Comparison of ENCODE assay signal across 8 cellular contexts in the genomic region with DNA sequence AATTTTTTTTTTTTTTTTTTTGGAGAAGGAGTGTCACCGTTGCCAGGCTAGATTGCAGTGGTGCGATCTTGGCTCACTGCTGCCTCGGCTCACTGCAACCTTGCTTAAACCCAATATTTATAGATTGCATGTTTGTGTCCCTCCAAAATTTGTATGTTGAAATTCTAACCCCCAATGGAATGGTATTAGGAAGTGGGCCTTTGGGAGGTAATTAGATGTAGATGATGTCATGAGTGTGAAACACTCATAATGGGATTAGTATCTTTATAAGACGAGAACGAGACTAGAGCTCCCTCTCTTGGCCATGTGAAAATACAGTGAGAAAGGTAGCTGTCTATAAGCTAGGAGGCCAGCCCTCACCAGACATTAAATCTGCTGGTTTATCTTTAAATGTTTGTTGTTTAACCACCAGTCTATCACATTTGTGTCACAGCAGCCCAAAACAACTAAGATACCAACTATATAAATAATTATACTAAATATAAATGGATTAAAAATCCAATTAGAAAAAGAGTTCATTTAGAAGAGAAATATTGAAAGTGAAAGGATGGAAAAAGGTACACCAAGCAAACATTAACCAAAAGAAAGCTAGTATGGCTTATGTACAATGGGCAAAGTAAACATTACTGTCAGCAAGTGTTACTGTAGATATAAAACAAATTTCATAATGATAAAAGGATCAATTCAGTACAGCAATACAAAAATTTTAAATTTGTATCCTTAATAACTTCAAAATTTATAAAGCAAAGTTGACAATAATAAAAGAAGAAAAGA. TPM values are rescaled to one million over a fixed set of nuclear protein-coding genes. Genes with fewer than 3 reads are reported as not detected.
DNase-seq lines count a peak whose midpoint lies in the region; ATAC-seq and TF ChIP-seq lines count a peak whose summit lies in the region.

No MANE protein-coding gene starts in this region.

- no peaks in the 10 kb centered on the region for H3K36me3 ChIP-seq in hepatocyte (replicated peaks; ENCODE audit: insufficient read depth, low read depth)

- no peak overlapping the region for H3K27ac ChIP-seq in hepatocyte

- DNase-seq in DMS153 (lab: John Stamatoyannopoulos, UW) (peak; percentile 17), NCI-H748 treated with DMSO at 0.1 percent for 48 hours (lab: John Stamatoyannopoulos, UW) (peak; percentile 40), fibroblast of mammary gland (ENCODE audit: low read depth) (peak; percentile 47), cerebellum (ENCODE audit: low spot score) (no peak), NCI-H1930 (lab: John Stamatoyannopoulos, UW) (no peak), hepatocyte (ENCODE audit: low spot score) (no peak)

- no peaks in the 10 kb centered on the region for H3K9me3 ChIP-seq in hepatocyte (ENCODE audit: low read depth)

- no peaks in the 10 kb centered on the region for H3K9me2 ChIP-seq in hepatocyte (replicated peaks; ENCODE audit: insufficient read depth)

- H3K4me1 ChIP-seq in hepatocyte (ENCODE audit: insufficient read depth) = no peaks in the 10 kb centered on the region

- TF ChIP-seq CTCF in fibroblast of mammary gland (conservative IDR thresholded peaks at IDR 0.05; ENCODE audit: control insufficient read depth, insufficient read depth, low read depth, low read length) (peak; percentile 39), hepatocyte (IDR thresholded peaks at IDR 0.05; ENCODE audit: poor library complexity) (no peak)

- no peak overlapping the region for H3K4me2 ChIP-seq in hepatocyte

- H4K20me1 ChIP-seq in hepatocyte (ENCODE audit: insufficient read depth, poor library complexity, severe bottlenecking) = peaks cover 8% of the 10 kb centered on the region

- no peaks in the 10 kb centered on the region for H3K27me3 ChIP-seq in hepatocyte

- 78% methylated on average over 5 of the region's 5 CpGs for WGBS in hepatocyte (ENCODE audit: low lambda C conversion rate, missing lambda C conversion rate)

- peak; percentile 99 for ATAC-seq in GM18909 (IDR thresholded peaks at IDR 0.05; ENCODE audit: poor library complexity, unreplicated experiment)
- ATAC-seq in HG03039 (IDR thresholded peaks at IDR 0.05; ENCODE audit: unreplicated experiment) = peak; percentile 99

- no peak overlapping the region for H2AFZ ChIP-seq in hepatocyte

- peaks cover 100% of the 10 kb centered on the region for H3K79me2 ChIP-seq in hepatocyte

- no peak overlapping the region for H3K4me3 ChIP-seq in fibroblast of mammary gland (ENCODE audit: control insufficient read depth, low read depth, low read length)
- no peak overlapping the region for H3K4me3 ChIP-seq in hepatocyte

RNA-seq across cellular contexts. Expression of gene TCAF1, which starts 9.3 kb away (rescaled TPM):
- 100 TPM for total RNA-seq in cerebellum
- 118 and 121 TPM in 2 replicates for total RNA-seq in hepatocyte
- 57.4 and 59.6 TPM in 2 replicates for polyA plus RNA-seq in hepatocyte

RNA-seq across cellular contexts. Expression of gene OR2F2, which starts 42.3 kb away (rescaled TPM):
- total RNA-seq in cerebellum (not detected), hepatocyte (not detected in 2 replicates)
- polyA plus RNA-seq in hepatocyte = not detected in 2 replicates

Comparison
In these comparisons a context has a peak if more than half of its experiments do, and no peak if none do; other contexts are left out.
1. DNase-seq: peak in DMS153 (single experiment), NCI-H748 treated with DMSO at 0.1 percent for 48 hours (single experiment) and fibroblast of mammary gland (single experiment); none in cerebellum (single experiment), NCI-H1930 (0 of 2) and hepatocyte (single experiment).